In genomic region chr12:88790231-88790630, GRCh38 we compare ENCODE assay signal across 8 cellular contexts.
"Had no signal": no experiment of that assay in that cellular context is flagged by ENCODE, and none has a peak within 500 bp of the region (broad histone marks: within the 10 kb centered on the region; RNA-seq: fewer than 3 reads in every experiment).

No MANE protein-coding gene starts in this region.

- DNase-seq: GDM1, GF-D8 had no signal

- H3K4me3 ChIP-seq: GM12878 had no signal

- ATAC-seq: GM12878 had no signal

- FAIRE-seq: G401.6, GM12878, GM12891, GM12892, GM18507, GM19239 had no signal
